Comparison of ENCODE assay signal across 31 cellular contexts in genomic region chr5:95912029-95912428, GRCh38.
"Had no signal": no experiment of that assay in that cellular context is flagged by ENCODE, and none has a peak within 500 bp of the region (broad histone marks: within the 10 kb centered on the region; RNA-seq: fewer than 3 reads in every experiment).

No MANE protein-coding gene starts in this region.

- ATAC-seq: body of pancreas; left lung; pancreas; stimulated activated memory B cell treated with anti-CD40 and anti-IgM and Interleukin-4, amounts not matched to agents 10 μg/mL and 1 μg/mL and 100 μg/mL, for 72 hours; stimulated activated naive CD8-positive, alpha-beta T cell treated with anti-CD3 and anti-CD28 coated beads, Interleukin-15, amount 100 ng/mL, for 72 hours; upper lobe of right lung had no signal

- H3K4me1 ChIP-seq: colonic mucosa, prostate gland, sigmoid colon had no signal

- H3K36me3 ChIP-seq: adrenal gland, cardiac muscle cell, colonic mucosa, pancreas, prostate gland, sigmoid colon had no signal

- H3K9me3 Mint-ChIP-seq: activated naive CD4-positive, alpha-beta T cell treated with anti-CD3 and anti-CD28 coated beads for 36 hours; activated naive CD8-positive, alpha-beta T cell treated with anti-CD3 and anti-CD28 coated beads for 36 hours; nephron; stimulated activated memory B cell treated with anti-CD40 and anti-IgM and Interleukin-4, amounts not matched to agents 10 μg/mL and 1 μg/mL and 100 μg/mL, for 72 hours; stimulated activated naive CD8-positive, alpha-beta T cell treated with anti-CD3 and anti-CD28 coated beads, Interleukin-15, amount 100 ng/mL, for 72 hours had no signal

- H3K4me3 ChIP-seq: adrenal gland, body of pancreas, cardiac muscle cell, colonic mucosa, heart right ventricle, left lung, lung, pancreas, prostate gland, sigmoid colon, suprapubic skin, tibial artery, upper lobe of right lung had no signal

- H3K27ac ChIP-seq: body of pancreas, cardiac muscle cell, colonic mucosa, heart right ventricle, left lung, pancreas, prostate gland, sigmoid colon, suprapubic skin, tibial artery, upper lobe of right lung had no signal

- H3K4me3 Mint-ChIP-seq: activated naive CD4-positive, alpha-beta T cell treated with anti-CD3 and anti-CD28 coated beads for 36 hours; activated naive CD8-positive, alpha-beta T cell treated with anti-CD3 and anti-CD28 coated beads for 36 hours; nephron; stimulated activated memory B cell treated with anti-CD40 and anti-IgM and Interleukin-4, amounts not matched to agents 10 μg/mL and 1 μg/mL and 100 μg/mL, for 72 hours; stimulated activated naive CD8-positive, alpha-beta T cell treated with anti-CD3 and anti-CD28 coated beads, Interleukin-15, amount 100 ng/mL, for 72 hours had no signal

- H3K27ac Mint-ChIP-seq: activated naive CD4-positive, alpha-beta T cell treated with anti-CD3 and anti-CD28 coated beads for 36 hours; activated naive CD8-positive, alpha-beta T cell treated with anti-CD3 and anti-CD28 coated beads for 36 hours; nephron; stimulated activated memory B cell treated with anti-CD40 and anti-IgM and Interleukin-4, amounts not matched to agents 10 μg/mL and 1 μg/mL and 100 μg/mL, for 72 hours; stimulated activated naive CD8-positive, alpha-beta T cell treated with anti-CD3 and anti-CD28 coated beads, Interleukin-15, amount 100 ng/mL, for 72 hours had no signal

- H3K27me3 ChIP-seq: adrenal gland, body of pancreas, cardiac muscle cell, colonic mucosa, heart right ventricle, left lung, pancreas, sigmoid colon, suprapubic skin, tibial artery, upper lobe of right lung had no signal

- H3K9me3 ChIP-seq: adrenal gland, body of pancreas, colonic mucosa, heart right ventricle, left lung, pancreas, prostate gland, sigmoid colon, suprapubic skin, tibial artery, upper lobe of right lung had no signal

- DNase-seq: activated CD4-positive, alpha-beta T cell treated with anti-CD3 and anti-CD28 coated beads for 4 hours; activated CD4-positive, alpha-beta T cell treated with anti-CD3 and anti-CD28 coated beads, Interleukin-2, amount 50 U/mL, for 48 hours; activated CD4-positive, CD25-positive, alpha-beta regulatory T cell; activated CD8-positive, alpha-beta memory T cell treated with anti-CD3 and anti-CD28 coated beads for 24 hours; activated effector memory CD4-positive, alpha-beta T cell treated with Interleukin-2 at 50 U/mL for 16 hours; activated naive CD4-positive, alpha-beta T cell treated with anti-CD3 and anti-CD28 coated beads for 36 hours; activated naive CD8-positive, alpha-beta T cell treated with anti-CD3 and anti-CD28 coated beads for 36 hours; aorta; body of pancreas; cerebellar nuclear complex; effector memory CD4-positive, alpha-beta T cell; foreskin fibroblast; heart right ventricle; kidney glomerular epithelial cell; left lung; pancreas; retina; sigmoid colon; stimulated activated CD4-positive, alpha-beta T cell treated with anti-CD3 and anti-CD28 coated beads, Interleukin-4, amount 100 ng/mL, for 24 hours; stimulated activated naive CD8-positive, alpha-beta T cell treated with anti-CD3 and anti-CD28 coated beads, Interleukin-15, amount 100 ng/mL, for 72 hours; T-helper 1 cell; tibial artery; upper lobe of right lung had no signal

- H3K27me3 Mint-ChIP-seq: activated naive CD8-positive, alpha-beta T cell treated with anti-CD3 and anti-CD28 coated beads for 36 hours; stimulated activated memory B cell treated with anti-CD40 and anti-IgM and Interleukin-4, amounts not matched to agents 10 μg/mL and 1 μg/mL and 100 μg/mL, for 72 hours; stimulated activated naive CD8-positive, alpha-beta T cell treated with anti-CD3 and anti-CD28 coated beads, Interleukin-15, amount 100 ng/mL, for 72 hours had no signal
